Comparison of ENCODE assay signal across 17 cellular contexts in the genomic region with DNA sequence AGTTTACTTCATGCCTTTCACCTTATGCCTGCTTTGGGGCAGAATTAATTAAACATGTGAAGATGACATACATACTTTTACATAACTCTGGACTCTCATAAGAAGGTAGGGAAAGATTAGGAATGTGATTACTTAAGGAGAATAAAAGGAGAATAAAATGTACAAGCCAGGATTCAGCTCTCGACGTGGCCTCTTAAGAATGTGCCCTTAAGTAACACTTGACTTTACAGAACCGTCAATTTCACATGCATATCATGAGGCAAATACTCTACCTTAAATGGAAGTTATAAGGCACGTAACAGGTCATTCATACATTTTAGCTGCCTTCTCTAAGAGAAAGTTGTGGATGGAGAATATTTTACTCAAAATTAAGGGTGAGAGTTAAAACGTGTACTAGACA.
DNase-seq lines count a peak whose midpoint lies in the region; ATAC-seq and TF ChIP-seq lines count a peak whose summit lies in the region.
"Had no signal": no experiment of that assay in that cellular context is flagged by ENCODE, and none has a peak within 500 bp of the region (broad histone marks: within the 10 kb centered on the region; RNA-seq: fewer than 3 reads in every experiment).

No MANE protein-coding gene starts in this region.

- peaks cover 5% of the 10 kb centered on the region for H3K4me1 Mint-ChIP-seq in type B pancreatic cell (ENCODE audit: unreplicated experiment)
- H3K4me1 Mint-ChIP-seq in natural killer cell treated with Interleukin-12 subunit alpha and Interleukin-12 subunit beta and Interleukin-15 and Interleukin-18, amount 100 ng/mL, for 72 hours (ENCODE audit: low read depth in 2 of 2), result peaks cover 0 to 13% of the 10 kb centered on the region in 2 donors

- no peaks in the 10 kb centered on the region for H3K36me3 Mint-ChIP-seq in type B pancreatic cell
- H3K36me3 Mint-ChIP-seq in natural killer cell treated with Interleukin-12 subunit alpha and Interleukin-12 subunit beta and Interleukin-15 and Interleukin-18, amount 100 ng/mL, for 72 hours, result no peaks in the 10 kb centered on the region

- H3K4me3 ChIP-seq in adipocyte (ENCODE audit: low read length) (peak overlapping the region; percentile 10), fibroblast of the aortic adventitia (ENCODE audit: low read depth, low read length) (no peak overlapping the region), trophoblast cell (ENCODE audit: low read depth, low read length) (no peak overlapping the region)

- peaks cover under 1% of the 10 kb centered on the region for H3K9me3 Mint-ChIP-seq in type B pancreatic cell
- no peaks in the 10 kb centered on the region for H3K9me3 Mint-ChIP-seq in natural killer cell treated with Interleukin-12 subunit alpha and Interleukin-12 subunit beta and Interleukin-15 and Interleukin-18, amount 100 ng/mL, for 72 hours

- H3K79me2 ChIP-seq in trophoblast cell (ENCODE audit: control insufficient read depth, insufficient read depth, low read length, poor library complexity), result no peaks in the 10 kb centered on the region

- no peak overlapping the region for H3K4ac ChIP-seq in trophoblast cell (ENCODE audit: low read depth, low read length)

- H3K4me2 ChIP-seq in trophoblast cell (ENCODE audit: low read length), result no peak overlapping the region

- H3K4me1 ChIP-seq in adipocyte (ENCODE audit: control insufficient read depth, insufficient read depth, low read length) (peaks cover 30% of the 10 kb centered on the region), trophoblast cell (ENCODE audit: control insufficient read depth in 1 of 2, insufficient read depth in 2 of 2, low read length in 2 of 2) (no peaks in the 10 kb centered on the region)
- H3K4me1 ChIP-seq: Caco-2 had no signal

- no peaks in the 10 kb centered on the region for H3K27me3 Mint-ChIP-seq in type B pancreatic cell
- no peaks in the 10 kb centered on the region for H3K27me3 Mint-ChIP-seq in natural killer cell treated with Interleukin-12 subunit alpha and Interleukin-12 subunit beta and Interleukin-15 and Interleukin-18, amount 100 ng/mL, for 72 hours

- no peak overlapping the region for H2BK120ac ChIP-seq in trophoblast cell (ENCODE audit: insufficient read depth, low read length, poor library complexity)

- no peak overlapping the region for H2AFZ ChIP-seq in trophoblast cell (ENCODE audit: insufficient read depth, low read length, poor library complexity)

- no peak overlapping the region for H4K91ac ChIP-seq in trophoblast cell (ENCODE audit: low read depth, low read length)

- H3K4me3 Mint-ChIP-seq in type B pancreatic cell, result no peak overlapping the region
- H3K4me3 Mint-ChIP-seq in natural killer cell treated with Interleukin-12 subunit alpha and Interleukin-12 subunit beta and Interleukin-15 and Interleukin-18, amount 100 ng/mL, for 72 hours, result no peak overlapping the region

- H3K27ac Mint-ChIP-seq in type B pancreatic cell, result peak overlapping the region; percentile 7
- no peak overlapping the region for H3K27ac Mint-ChIP-seq in natural killer cell treated with Interleukin-12 subunit alpha and Interleukin-12 subunit beta and Interleukin-15 and Interleukin-18, amount 100 ng/mL, for 72 hours

- H3K14ac ChIP-seq in trophoblast cell (ENCODE audit: low read length), result no peak overlapping the region

- no peak overlapping the region for H3K27ac ChIP-seq in trophoblast cell (ENCODE audit: low read depth, low read length)

- no peak overlapping the region for H4K12ac ChIP-seq in trophoblast cell (ENCODE audit: low read depth, low read length)

- H3K36me3 ChIP-seq in adipocyte (ENCODE audit: control insufficient read depth, insufficient read depth, low read length, severe bottlenecking) (no peaks in the 10 kb centered on the region), trophoblast cell (ENCODE audit: control insufficient read depth in 1 of 2, insufficient read depth in 2 of 2, low read length in 2 of 2) (no peaks in the 10 kb centered on the region)

- H2AK5ac ChIP-seq in trophoblast cell (ENCODE audit: low read length), result no peak overlapping the region

- no peak for ATAC-seq in natural killer cell treated with Interleukin-12 subunit alpha and Interleukin-12 subunit beta and Interleukin-15 and Interleukin-18, amount 100 ng/mL, for 72 hours

- no peak overlapping the region for H3K18ac ChIP-seq in trophoblast cell (ENCODE audit: low read length)

- no peaks in the 10 kb centered on the region for H3K79me1 ChIP-seq in trophoblast cell (ENCODE audit: low read length)

- DNase-seq in adipocyte (ENCODE audit: low read depth) (no peak), fibroblast of the aortic adventitia (ENCODE audit: low read depth) (peak; percentile 2), trophoblast cell (peak; percentile 2 to 56), type B pancreatic cell (ENCODE audit: extremely low spot score, unreplicated experiment) (no peak), GM03348 (ENCODE audit: low spot score) (no peak)
- DNase-seq in activated naive CD4-positive, alpha-beta T cell treated with Interleukin-2 at 50 U/mL for 16 hours, result no peak
- no peak for DNase-seq in natural killer cell treated with Interleukin-12 subunit alpha and Interleukin-12 subunit beta and Interleukin-15 and Interleukin-18, amount 100 ng/mL, for 72 hours (ENCODE audit: low spot score)
- DNase-seq: ACHN, AML-193, Caco-2, DMS53, H7, NCI-H1092, NCI-H146, NCI-H2081, NCI-H2227 treated with DMSO at 0.1 percent for 48 hours, NCI-H524 had no signal

- no CpG with 5 or more reads among the region's 5 CpGs for WGBS in trophoblast cell (ENCODE audit: extremely low coverage, insufficient coverage, insufficient read length)

- no peak overlapping the region for H3K23ac ChIP-seq in trophoblast cell (ENCODE audit: low read length)

- H3K9ac ChIP-seq in adipocyte (ENCODE audit: low read length), result no peak overlapping the region
- H3K9ac ChIP-seq in trophoblast cell (ENCODE audit: low read length), result no peak overlapping the region

- H3K9me3 ChIP-seq in adipocyte (ENCODE audit: control insufficient read depth, low read length) (peaks cover 5% of the 10 kb centered on the region), trophoblast cell (ENCODE audit: insufficient read depth, low read depth, low read length) (no peaks in the 10 kb centered on the region)
- H3K9me3 ChIP-seq: Caco-2 had no signal

- H4K8ac ChIP-seq in trophoblast cell (ENCODE audit: low read depth, low read length), result no peak overlapping the region

- no peak overlapping the region for H2BK12ac ChIP-seq in trophoblast cell (ENCODE audit: low read length)

- H3K27me3 ChIP-seq in adipocyte (replicated peaks; ENCODE audit: control insufficient read depth, insufficient read depth, low read length) (no peaks in the 10 kb centered on the region), trophoblast cell (ENCODE audit: insufficient read depth, low read length) (no peaks in the 10 kb centered on the region)

- no peak overlapping the region for H2BK5ac ChIP-seq in trophoblast cell (ENCODE audit: low read depth, low read length, poor library complexity)

- TF ChIP-seq CTCF in fibroblast of the aortic adventitia (IDR thresholded peaks at IDR 0.05; ENCODE audit: insufficient read depth, low read length), result no peak
- TF ChIP-seq CTCF in type B pancreatic cell (conservative IDR thresholded peaks at IDR 0.05), result no peak

Comparison
In these comparisons a context has a peak if more than half of its experiments do, and no peak if none do; other contexts are left out.
1. DNase-seq: peak in fibroblast of the aortic adventitia (single experiment) and trophoblast cell (2 of 2); none in adipocyte (single experiment), type B pancreatic cell (single experiment), activated naive CD4-positive, alpha-beta T cell treated with Interleukin-2 at 50 U/mL for 16 hours (single experiment), GM03348 (single experiment) and natural killer cell treated with Interleukin-12 subunit alpha and Interleukin-12 subunit beta and Interleukin-15 and Interleukin-18, amount 100 ng/mL, for 72 hours (single experiment).